Comparison of ENCODE assay signal across 14 cellular contexts in genomic region chr16:70589998-70590471, GRCh38. TPM values are rescaled to one million over a fixed set of nuclear protein-coding genes. Genes with fewer than 3 reads are reported as not detected.
DNase-seq lines count a peak whose midpoint lies in the region; ATAC-seq and TF ChIP-seq lines count a peak whose summit lies in the region.
"Had no signal": no experiment of that assay in that cellular context is flagged by ENCODE, and none has a peak within 500 bp of the region (broad histone marks: within the 10 kb centered on the region; RNA-seq: fewer than 3 reads in every experiment).

No MANE protein-coding gene starts in this region.

- in situ Hi-C loops in brain microvascular endothelial cell (cut with HindIII; ENCODE audit: low pct_ligation_motif_present, low sequenced_read_pairs) (no loop called here), gastrocnemius medialis (cut with MboI; ENCODE audit: low sequenced_read_pairs in 4 of 4) (no loop called here)

- no peak overlapping the region for H3K4me3 Mint-ChIP-seq in Calu3 (ENCODE audit: low read depth, unreplicated experiment)
- H3K4me3 Mint-ChIP-seq: activated CD4-positive, alpha-beta T cell treated with anti-CD3 and anti-CD28 coated beads, Interleukin-2, amount 10 ng/mL, durations not matched to agents 7 days and 5 days; CD4-positive, alpha-beta T cell had no signal

- no peak overlapping the region for H3K27ac Mint-ChIP-seq in Calu3 (ENCODE audit: unreplicated experiment)
- H3K27ac Mint-ChIP-seq: activated CD4-positive, alpha-beta T cell treated with anti-CD3 and anti-CD28 coated beads, Interleukin-2, amount 10 ng/mL, durations not matched to agents 7 days and 5 days; CD4-positive, alpha-beta T cell; progenitor cell of endocrine pancreas had no signal

- intact Hi-C loops in Calu3 (cut with micrococcal nuclease; ENCODE audit: unreplicated experiment) = no loop called here
- intact Hi-C loops in left ventricle myocardium superior (cut with micrococcal nuclease) = no loop called here
- intact Hi-C loops in gastrocnemius medialis (cut with DNase I; ENCODE audit: low total_unique reads) = no loop called here

- H3K27ac ChIP-seq in brain microvascular endothelial cell = no peak overlapping the region
- H3K27ac ChIP-seq in gastrocnemius medialis = peak overlapping the region in 3 of 4 donors; percentile 11 to 65 (median 55)

- H3K4me3 ChIP-seq in brain microvascular endothelial cell (ENCODE audit: low read depth, low read length) (no peak overlapping the region), gastrocnemius medialis (no peak overlapping the region)

- H3K4me1 ChIP-seq in gastrocnemius medialis = peaks cover 10 to 16% of the 10 kb centered on the region in 2 donors

- no peak for TF ChIP-seq POLR2A in gastrocnemius medialis (IDR thresholded peaks at IDR 0.05)

- H3K4me1 Mint-ChIP-seq in Calu3 (ENCODE audit: low read depth, unreplicated experiment) = peaks cover 8% of the 10 kb centered on the region
- H3K4me1 Mint-ChIP-seq: activated CD4-positive, alpha-beta T cell treated with anti-CD3 and anti-CD28 coated beads, Interleukin-2, amount 10 ng/mL, durations not matched to agents 7 days and 5 days had no signal

- DNase-seq in Calu3 (peak; percentile 21), brain microvascular endothelial cell (peak; percentile 49), left ventricle myocardium superior (peak; percentile 56), gastrocnemius medialis (no peak), SKM-1 treated with dmso at 0.1 percent for 144 hours (lab: John Stamatoyannopoulos, UW; ENCODE audit: unreplicated experiment) (no peak), NCI-H128 (lab: John Stamatoyannopoulos, UW; ENCODE audit: unreplicated experiment) (no peak), HT-29 (ENCODE audit: low spot score) (no peak), OCI-M2 (lab: John Stamatoyannopoulos, UW; ENCODE audit: unreplicated experiment) (no peak)
- DNase-seq: activated CD4-positive, alpha-beta T cell treated with anti-CD3 and anti-CD28 coated beads, Interleukin-2, amount 10 ng/mL, durations not matched to agents 7 days and 5 days; amniotic stem cell; CD4-positive, alpha-beta T cell; NCI-H1930; SHP77 treated with DMSO at 0.1 percent for 48 hours had no signal

- no TSS peak for BruUV-seq in Calu3 (replicated peaks; lab: Mats Ljungman, UMichigan)

- H3K36me3 Mint-ChIP-seq in Calu3 (ENCODE audit: insufficient read depth, unreplicated experiment) = no peaks in the 10 kb centered on the region

- H3K9me3 Mint-ChIP-seq in Calu3 (ENCODE audit: low read depth, unreplicated experiment) = no peaks in the 10 kb centered on the region
- H3K9me3 Mint-ChIP-seq: activated CD4-positive, alpha-beta T cell treated with anti-CD3 and anti-CD28 coated beads, Interleukin-2, amount 10 ng/mL, durations not matched to agents 7 days and 5 days; CD4-positive, alpha-beta T cell had no signal

- no peaks in the 10 kb centered on the region for H3K27me3 ChIP-seq in brain microvascular endothelial cell (replicated peaks)
- H3K27me3 ChIP-seq in gastrocnemius medialis = no peaks in the 10 kb centered on the region

- ATAC-seq in left ventricle myocardium superior = peak; percentile 59
- peak; percentile 13 to 19 for ATAC-seq in gastrocnemius medialis

- H3K27me3 Mint-ChIP-seq in Calu3 (ENCODE audit: unreplicated experiment) = peaks cover 2% of the 10 kb centered on the region
- H3K27me3 Mint-ChIP-seq: CD4-positive, alpha-beta T cell; progenitor cell of endocrine pancreas had no signal

- no peak for TF ChIP-seq CTCF in Calu3 (IDR thresholded peaks at IDR 0.05; ENCODE audit: unreplicated experiment)
- no peak for TF ChIP-seq CTCF in brain microvascular endothelial cell (IDR thresholded peaks at IDR 0.05; ENCODE audit: low read depth, low read length, missing control alignments)
- TF ChIP-seq CTCF in gastrocnemius medialis (IDR thresholded peaks at IDR 0.05 in 4 of 5, conservative IDR thresholded peaks at IDR 0.05 in 1 of 5) = no peak

- no peaks in the 10 kb centered on the region for H3K36me3 ChIP-seq in brain microvascular endothelial cell (replicated peaks)
- H3K36me3 ChIP-seq in gastrocnemius medialis = no peaks in the 10 kb centered on the region

- no peaks in the 10 kb centered on the region for H3K9me3 ChIP-seq in gastrocnemius medialis

- CTCF ChIA-PET in Calu3 (lab: Charles Lee) = no interaction called here

RNA-seq across cellular contexts. Expression of gene IL34, which starts 56.3 kb away (rescaled TPM):
- total RNA-seq in Calu3 (2022) (0.35 and 0.39 TPM in 2 replicates), left ventricle myocardium superior (1.5 TPM), gastrocnemius medialis (10 to 100 TPM in 3 of 4 donors, under 1 TPM in 1; 0.71 to 93.0 (median 22.1) TPM)
- total RNA-seq in HT-29 (2014; rRNA removed; shearing (Covaris generic)) = 9.1 and 11.5 TPM in 2 replicates
- total RNA-seq: activated CD4-positive, alpha-beta T cell treated with anti-CD3 and anti-CD28 coated beads, Interleukin-2, amount 10 ng/mL, durations not matched to agents 7 days and 5 days; progenitor cell of endocrine pancreas had no signal

Comparison
In these comparisons a context has a peak if more than half of its experiments do, and no peak if none do; other contexts are left out.
1. DNase-seq: peak in Calu3 (single experiment), brain microvascular endothelial cell (single experiment) and left ventricle myocardium superior (single experiment); none in gastrocnemius medialis (0 of 2), SKM-1 treated with dmso at 0.1 percent for 144 hours (single experiment), NCI-H128 (single experiment), HT-29 (single experiment) and OCI-M2 (single experiment).